ENCODE assay signal across 18 cellular contexts in genomic region chr14:103460415-103460814, GRCh38.
"Had no signal": no experiment of that assay in that cellular context is flagged by ENCODE, and none has a peak within 500 bp of the region (broad histone marks: within the 10 kb centered on the region; RNA-seq: fewer than 3 reads in every experiment).

No MANE protein-coding gene starts in this region.

- H3K27ac ChIP-seq: epithelial cell of prostate, esophagus muscularis mucosa, gastrocnemius medialis, heart right ventricle, neutrophil had no signal

- H3K27me3 Mint-ChIP-seq: dendritic cell treated with granulocyte-macrophage colony-stimulating factor and Interleukin-4, amounts not matched to agents 40 ng/mL and 50 ng/mL, for 4 days; effector memory CD8-positive, alpha-beta T cell; naive B cell had no signal

- H3K4me3 Mint-ChIP-seq: dendritic cell treated with granulocyte-macrophage colony-stimulating factor and Interleukin-4, amounts not matched to agents 40 ng/mL and 50 ng/mL, for 4 days; effector memory CD8-positive, alpha-beta T cell had no signal

- H3K4me3 ChIP-seq: esophagus muscularis mucosa, gastrocnemius medialis, heart right ventricle had no signal

- DNase-seq: effector memory CD8-positive, alpha-beta T cell; gastrocnemius medialis; heart right ventricle; hypothalamus; kidney glomerular epithelial cell; mesendoderm; naive B cell; posterior cingulate gyrus; stimulated activated CD4-positive, alpha-beta T cell treated with anti-CD3 and anti-CD28 coated beads, Interleukin-2, amount 100 ng/mL, for 24 hours; stimulated activated CD4-positive, alpha-beta T cell treated with anti-CD3 and anti-CD28 coated beads, Interleukin-4, amount 100 ng/mL, for 4 hours; stimulated activated naive CD4-positive, alpha-beta T cell treated with Interleukin-2 at 50 U/mL for 16 hours; trophoblast cell had no signal

- H3K27ac Mint-ChIP-seq: dendritic cell treated with granulocyte-macrophage colony-stimulating factor and Interleukin-4, amounts not matched to agents 40 ng/mL and 50 ng/mL, for 4 days had no signal

- FAIRE-seq: islet of Langerhans had no signal

- H3K9me3 Mint-ChIP-seq: dendritic cell treated with granulocyte-macrophage colony-stimulating factor and Interleukin-4, amounts not matched to agents 40 ng/mL and 50 ng/mL, for 4 days; effector memory CD8-positive, alpha-beta T cell; naive B cell had no signal

- H3K27me3 ChIP-seq: esophagus muscularis mucosa, gastrocnemius medialis, heart right ventricle, neutrophil had no signal

- ATAC-seq: effector memory CD8-positive, alpha-beta T cell; gastrocnemius medialis; heart right ventricle; sciatic nerve had no signal

- H3K9me3 ChIP-seq: esophagus muscularis mucosa, gastrocnemius medialis, heart right ventricle, neutrophil had no signal
